1 cellular context compared by ENCODE assay signal in genomic region chr19:54362733-54363132, GRCh38.
TF ChIP-seq lines count a peak whose summit lies in the region.

No MANE protein-coding gene starts in this region.

TF ChIP-seq in GM12878, 131 proteins besides CTCF, POLR2A, EP300 and RAD21:
- TF ChIP-seq MLLT1 (IDR thresholded peaks at IDR 0.05) = 0 out of 2 replicates have a peak, but pooled peaks have one; percentile 37
- TF ChIP-seq RELB (IDR thresholded peaks at IDR 0.05; ENCODE audit: low read depth) = 0 out of 2 replicates have a peak, but pooled peaks have one; percentile 15
- TF ChIP-seq LARP7 (IDR thresholded peaks at IDR 0.05) = 0 out of 2 replicates have a peak, but pooled peaks have one; percentile 1
- TF ChIP-seq IKZF1 (conservative IDR thresholded peaks at IDR 0.05) = peak; percentile 55
- TF ChIP-seq RUNX3 (IDR thresholded peaks at IDR 0.05; ENCODE audit: low read length) = peak; percentile 7; the same call in 1 of the 2 replicates
